In the genomic region with DNA sequence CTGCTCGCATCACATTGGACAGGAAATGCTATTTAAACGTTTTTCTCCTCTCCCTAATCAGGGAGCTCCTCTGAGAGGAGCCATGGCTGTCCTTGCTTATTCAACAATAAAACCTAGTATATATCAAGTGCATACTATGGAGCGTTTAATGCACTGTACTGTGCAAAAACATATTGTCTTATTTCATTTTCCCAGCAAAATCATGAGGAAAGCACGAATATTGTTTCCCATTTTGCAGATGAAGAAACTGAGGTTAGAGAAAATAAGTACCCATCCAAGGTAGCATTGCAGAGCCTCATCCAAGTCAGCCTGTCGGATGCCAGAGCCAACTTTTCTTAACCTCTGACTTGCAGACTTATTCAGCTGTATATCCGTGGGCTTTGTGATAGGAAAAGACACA, we compare ENCODE assay signal across 1 cellular context.
A peak's percentile ranks its signal among the peaks of the same experiment; 100 is the strongest.
TF ChIP-seq lines count a peak whose summit lies in the region.

No MANE protein-coding gene starts in this region.

TF ChIP-seq in K562, 482 proteins besides CTCF, POLR2A, EP300 and RAD21:
- TF ChIP-seq ZKSCAN3 (CRISPR knock-in tag; IDR thresholded peaks at IDR 0.05) (no peak), MTF1 (CRISPR knock-in tag; IDR thresholded peaks at IDR 0.05; ENCODE audit: borderline replicate concordance) (no peak), RBM25 (IDR thresholded peaks at IDR 0.05; ENCODE audit: low read depth, low read length, severe bottlenecking) (peak; percentile 37), SMARCB1 (IDR thresholded peaks at IDR 0.05; ENCODE audit: insufficient read length, low read depth) (no peak), SMARCA5 (IDR thresholded peaks at IDR 0.05) (no peak)
- TF ChIP-seq, protein P1, sequence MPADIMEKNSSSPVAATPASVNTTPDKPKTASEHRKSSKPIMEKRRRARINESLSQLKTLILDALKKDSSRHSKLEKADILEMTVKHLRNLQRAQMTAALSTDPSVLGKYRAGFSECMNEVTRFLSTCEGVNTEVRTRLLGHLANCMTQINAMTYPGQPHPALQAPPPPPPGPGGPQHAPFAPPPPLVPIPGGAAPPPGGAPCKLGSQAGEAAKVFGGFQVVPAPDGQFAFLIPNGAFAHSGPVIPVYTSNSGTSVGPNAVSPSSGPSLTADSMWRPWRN (IDR thresholded peaks at IDR 0.05; ENCODE audit: low read depth): no peak
TF ChIP-seq in K562: peak in this region for 1.
